10 cellular contexts compared by ENCODE assay signal in genomic region chr20:62368303-62368628, GRCh38. TPM values are rescaled to one million over a fixed set of nuclear protein-coding genes. Genes with fewer than 3 reads are reported as not detected.
DNase-seq lines count a peak whose midpoint lies in the region; ATAC-seq, FAIRE-seq and TF ChIP-seq lines count a peak whose summit lies in the region.
"Had no signal": no experiment of that assay in that cellular context is flagged by ENCODE, and none has a peak within 500 bp of the region (broad histone marks: within the 10 kb centered on the region; RNA-seq: fewer than 3 reads in every experiment).

No MANE protein-coding gene starts in this region.

- H3K27me3 Mint-ChIP-seq in T-helper 17 cell: peaks cover 34% of the 10 kb centered on the region

- TF ChIP-seq CTCF in retinal pigment epithelial cell (conservative IDR thresholded peaks at IDR 0.05; ENCODE audit: low read depth, low read length): no peak

- ATAC-seq in T-helper 17 cell: no peak
- no peak for ATAC-seq in HG02840 (IDR thresholded peaks at IDR 0.05; ENCODE audit: low FRiP score, unreplicated experiment)
- no peak for ATAC-seq in GM18505 (IDR thresholded peaks at IDR 0.05; ENCODE audit: unreplicated experiment)

- H3K36me3 Mint-ChIP-seq in T-helper 17 cell (ENCODE audit: low read depth): peaks cover 4% of the 10 kb centered on the region

- H3K27ac ChIP-seq in iPS DF 6.9 (ENCODE audit: low read length): no peak overlapping the region

- no peak overlapping the region for H3K27ac Mint-ChIP-seq in T-helper 17 cell

- TF ChIP-seq POLR2A in H54 (IDR thresholded peaks at IDR 0.05; ENCODE audit: low read depth, low read length): no peak
- TF ChIP-seq POLR2A in GM18505 (IDR thresholded peaks at IDR 0.05; ENCODE audit: borderline replicate concordance, extremely low read depth, insufficient read depth, insufficient read length): no peak

- WGBS in iPS DF 6.9 (ENCODE audit: insufficient coverage, insufficient read length): no CpG with 5 or more reads among the region's 10 CpGs

- H3K4me3 Mint-ChIP-seq in T-helper 17 cell: peak overlapping the region; percentile 87

- peaks cover 11% of the 10 kb centered on the region for H3K4me1 Mint-ChIP-seq in T-helper 17 cell

- H3K4me3 ChIP-seq in iPS DF 6.9 (ENCODE audit: low read length) (peak overlapping the region; percentile 74; the same call in 1 of the 2 replicates), retinal pigment epithelial cell (ENCODE audit: low read length) (peak overlapping the region; percentile 37)

- no peaks in the 10 kb centered on the region for H3K27me3 ChIP-seq in iPS DF 6.9 (ENCODE audit: control insufficient read depth, insufficient read depth, low read length)

- no peaks in the 10 kb centered on the region for H3K36me3 ChIP-seq in iPS DF 6.9 (ENCODE audit: control insufficient read depth, insufficient read depth, low read length)

- DNase-seq in G401 (ENCODE audit: low spot score) (peak; percentile 10), T-helper 17 cell (no peak), iPS DF 6.9 (ENCODE audit: low read depth, low spot score) (no peak), retinal pigment epithelial cell (ENCODE audit: low read depth) (no peak), H54 (ENCODE audit: insufficient read length, low spot score) (no peak), NCI-H2107 (lab: John Stamatoyannopoulos, UW) (no peak)
- DNase-seq: activated CD8-positive, alpha-beta memory T cell treated with anti-CD3 and anti-CD28 coated beads for 24 hours; cortex of kidney had no signal

- FAIRE-seq in H54 (lab: Jason Lieb, UNC): no peak

- H3K4me1 ChIP-seq in iPS DF 6.9 (ENCODE audit: control insufficient read depth, insufficient read depth, low read length): peaks cover 26% of the 10 kb centered on the region

- in situ Hi-C loops in G401 (cut with HindIII; ENCODE audit: low sequenced_read_pairs): no loop called here

- no peaks in the 10 kb centered on the region for H3K9me3 ChIP-seq in T-helper 17 cell (ENCODE audit: control insufficient read depth, low read length, poor library complexity, severe bottlenecking)
- no peaks in the 10 kb centered on the region for H3K9me3 ChIP-seq in iPS DF 6.9 (ENCODE audit: control insufficient read depth, insufficient read depth, low read length)

RNA-seq across cellular contexts. Expression of gene LAMA5, which starts 1.2 kb away (rescaled TPM):
- 21.6 and 28.3 TPM in 2 replicates for total RNA-seq in G401 (2014; rRNA removed; shearing (Covaris generic))
- total RNA-seq in T-helper 17 cell: under 1 TPM; 0.50 to 0.72 TPM

RNA-seq across cellular contexts. Expression of gene RPS21, which starts 18.6 kb away (rescaled TPM):
- 1,245 and 1,753 TPM in 2 replicates for total RNA-seq in G401 (2014; rRNA removed; shearing (Covaris generic))
- 1,000 to 10,000 TPM; 2,821 to 2,836 TPM for total RNA-seq in T-helper 17 cell

RNA-seq across cellular contexts. Expression of gene CABLES2, which starts 38.8 kb away (rescaled TPM):
- 4.2 and 7.2 TPM in 2 replicates for total RNA-seq in G401 (2014; rRNA removed; shearing (Covaris generic))
- 1 to 10 TPM; 4.5 to 5.6 TPM for total RNA-seq in T-helper 17 cell

RNA-seq across cellular contexts. Expression of gene RBBP8NL, which starts 59.1 kb away (rescaled TPM):
- total RNA-seq in G401 (2014; rRNA removed; shearing (Covaris generic)): not detected in 2 replicates
- not detected for total RNA-seq in T-helper 17 cell

Comparison
In these comparisons a context has a peak if more than half of its experiments do, and no peak if none do; other contexts are left out.
1. RNA of gene LAMA5, which starts 1.2 kb away (total RNA-seq): 21.6 to 28.3 TPM in G401; 0.50 to 0.72 TPM in T-helper 17 cell; every median in the first group is over 10 times any median in the second.